ENCODE assay signal across 10 cellular contexts in genomic region chr13:98033277-98034247, GRCh38.
DNase-seq lines count a peak whose midpoint lies in the region; ATAC-seq and TF ChIP-seq lines count a peak whose summit lies in the region.
"Had no signal": no experiment of that assay in that cellular context is flagged by ENCODE, and none has a peak within 500 bp of the region (broad histone marks: within the 10 kb centered on the region; RNA-seq: fewer than 3 reads in every experiment).

No MANE protein-coding gene starts in this region.

- H3K4me1 ChIP-seq in left ventricle myocardium inferior (no peaks in the 10 kb centered on the region), uterus (no peaks in the 10 kb centered on the region)
- H3K4me1 ChIP-seq: SJSA1 had no signal

- H3K27ac ChIP-seq in left ventricle myocardium inferior (replicated peaks) (no peak overlapping the region), uterus (no peak overlapping the region)
- H3K27ac ChIP-seq: SJSA1 had no signal

- TF ChIP-seq CTCF in left ventricle myocardium inferior (IDR thresholded peaks at IDR 0.05; ENCODE audit: borderline replicate concordance) (peak; percentile 56), uterus (IDR thresholded peaks at IDR 0.05) (peak; percentile 15 to 44 (median 38))

- peaks cover 11% of the 10 kb centered on the region for H3K27me3 ChIP-seq in left ventricle myocardium inferior (ENCODE audit: low read depth)
- no peaks in the 10 kb centered on the region for H3K27me3 ChIP-seq in uterus
- H3K27me3 ChIP-seq: SJSA1 had no signal

- ATAC-seq in Right ventricle myocardium inferior = no peak
- ATAC-seq in SK-N-SH treated with all-trans-retinoic acid at 6 μM for 48 hours = peak; percentile 81
- ATAC-seq in HG02970 (IDR thresholded peaks at IDR 0.05; ENCODE audit: low FRiP score, unreplicated experiment) = no peak
- ATAC-seq in GM18867 (IDR thresholded peaks at IDR 0.05; ENCODE audit: unreplicated experiment) = no peak
- ATAC-seq: stimulated activated naive CD8-positive, alpha-beta T cell treated with anti-CD3 and anti-CD28 coated beads, Interleukin-15, Interleukin-2, amounts not matched to agents 100 U/mL and 50 U/mL, for 24 hours had no signal

- intact Hi-C loops in left ventricle myocardium inferior (cut with micrococcal nuclease) = no loop called here
- intact Hi-C loops in Right ventricle myocardium inferior (cut with DNase I) = no loop called here
- intact Hi-C loops in head of caudate nucleus (cut with DNase I) = no loop called here
- intact Hi-C loops in uterus (cut with DNase I; ENCODE audit: low total_unique reads) = no loop called here

- H3K36me3 ChIP-seq in left ventricle myocardium inferior (no peaks in the 10 kb centered on the region), uterus (no peaks in the 10 kb centered on the region)
- H3K36me3 ChIP-seq: SJSA1 had no signal

- no peaks in the 10 kb centered on the region for H3K9me3 ChIP-seq in left ventricle myocardium inferior (replicated peaks)
- no peaks in the 10 kb centered on the region for H3K9me3 ChIP-seq in uterus
- H3K9me3 ChIP-seq: SJSA1 had no signal

- no peak for TF ChIP-seq POLR2A in uterus (IDR thresholded peaks at IDR 0.05)

- DNase-seq in left ventricle myocardium inferior = no peak
- no peak for DNase-seq in Right ventricle myocardium inferior (ENCODE audit: missing footprints)
- DNase-seq in head of caudate nucleus = peak in 26 of 42 donors; percentile 13 to 66 (median 38)
- DNase-seq in uterus = peak; percentile 23 to 25
- DNase-seq in activated CD8-positive, alpha-beta memory T cell treated with anti-CD3 and anti-CD28 coated beads for 24 hours = no peak
- DNase-seq: stimulated activated naive CD8-positive, alpha-beta T cell treated with anti-CD3 and anti-CD28 coated beads, Interleukin-15, Interleukin-2, amounts not matched to agents 100 U/mL and 50 U/mL, for 24 hours had no signal

- H3K4me3 ChIP-seq in left ventricle myocardium inferior (no peak overlapping the region), uterus (no peak overlapping the region)
- H3K4me3 ChIP-seq: SJSA1 had no signal

TF ChIP-seq in SK-N-SH treated with all-trans-retinoic acid at 6 μM for 48 hours, 23 proteins besides CTCF, POLR2A, EP300 and RAD21:
- TF ChIP-seq CSDC2 (CRISPR knock-in tag; IDR thresholded peaks at IDR 0.05) (no peak), TCF4 (CRISPR knock-in tag; IDR thresholded peaks at IDR 0.05; ENCODE audit: borderline replicate concordance) (no peak), ZNF565 (CRISPR knock-in tag; conservative IDR thresholded peaks at IDR 0.05; ENCODE audit: low read depth) (no peak), PPARA (CRISPR knock-in tag; IDR thresholded peaks at IDR 0.05; ENCODE audit: borderline replicate concordance) (no peak)

Comparison
In these comparisons a context has a peak if more than half of its experiments do, and no peak if none do; other contexts are left out.
1. DNase-seq: peak in head of caudate nucleus (26 of 42) and uterus (2 of 2); none in left ventricle myocardium inferior (single experiment), Right ventricle myocardium inferior (single experiment) and activated CD8-positive, alpha-beta memory T cell treated with anti-CD3 and anti-CD28 coated beads for 24 hours (single experiment).